Comparison of ENCODE assay signal across 11 cellular contexts in the genomic region with DNA sequence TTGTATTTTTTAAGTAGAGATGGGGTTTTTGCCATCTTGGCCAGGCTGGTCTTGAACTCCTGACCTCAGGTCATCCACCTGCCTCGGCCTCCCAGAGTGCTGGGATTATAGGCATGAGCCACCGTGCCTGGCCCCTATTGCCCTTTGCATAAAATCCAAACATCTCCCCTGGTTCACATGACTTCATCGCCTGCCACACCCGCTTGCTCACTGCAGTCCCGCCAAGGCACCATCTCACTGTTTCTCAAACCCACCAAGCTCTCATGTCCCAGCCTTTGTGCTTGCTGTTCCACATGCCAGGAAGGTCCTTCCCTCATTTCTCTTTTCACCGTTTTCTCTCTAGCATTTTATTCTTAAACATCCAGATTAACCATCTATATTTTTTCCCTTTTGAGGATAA. TPM values are rescaled to one million over a fixed set of nuclear protein-coding genes. Genes with fewer than 3 reads are reported as not detected.
DNase-seq lines count a peak whose midpoint lies in the region; ATAC-seq and TF ChIP-seq lines count a peak whose summit lies in the region.
"Had no signal": no experiment of that assay in that cellular context is flagged by ENCODE, and none has a peak within 500 bp of the region (broad histone marks: within the 10 kb centered on the region; RNA-seq: fewer than 3 reads in every experiment).

No MANE protein-coding gene starts in this region.

- TF ChIP-seq POLR2A in GM18505 (IDR thresholded peaks at IDR 0.05; ENCODE audit: borderline replicate concordance, extremely low read depth, insufficient read depth, insufficient read length), result no peak

- no peaks in the 10 kb centered on the region for H3K9me3 ChIP-seq in SJCRH30 (replicated peaks)

- peaks cover 6 to 24% of the 10 kb centered on the region in 2 donors for H3K36me3 Mint-ChIP-seq in activated T-cell treated with anti-CD3 and anti-CD28 coated beads, Interleukin-2, amount 50 U/mL, for 72 hours (ENCODE audit: insufficient read depth in 2 of 2)

- H3K4me3 ChIP-seq in SJCRH30, result no peak overlapping the region

- peaks cover 21% of the 10 kb centered on the region for H3K4me1 ChIP-seq in foreskin keratinocyte
- H3K4me1 ChIP-seq in SJCRH30, result peaks cover 18% of the 10 kb centered on the region

- no peaks in the 10 kb centered on the region for H3K9me3 Mint-ChIP-seq in activated T-cell treated with anti-CD3 and anti-CD28 coated beads, Interleukin-2, amount 50 U/mL, for 72 hours

- no peak for ATAC-seq in activated T-cell treated with anti-CD3 and anti-CD28 coated beads, Interleukin-2, amount 50 U/mL, for 72 hours (replicated peaks in 1 of 2)
- ATAC-seq in foreskin keratinocyte, result no peak
- ATAC-seq in GM18505 (IDR thresholded peaks at IDR 0.05; ENCODE audit: unreplicated experiment), result no peak

- TF ChIP-seq CTCF in foreskin keratinocyte (conservative IDR thresholded peaks at IDR 0.05), result no peak

- peaks cover 85% of the 10 kb centered on the region for H3K4me1 Mint-ChIP-seq in activated T-cell treated with anti-CD3 and anti-CD28 coated beads, Interleukin-2, amount 50 U/mL, for 72 hours (ENCODE audit: low read depth)

- DNase-seq in A172 (ENCODE audit: low spot score) (peak; percentile 58), ELR (ENCODE audit: low read depth) (peak; percentile 66), foreskin keratinocyte (no peak), H4 (ENCODE audit: low spot score) (no peak), SJCRH30 (no peak), T1000 (lab: John Stamatoyannopoulos, UW) (no peak)
- no peak for DNase-seq in activated T-cell treated with anti-CD3 and anti-CD28 coated beads, Interleukin-2, amount 50 U/mL, for 72 hours
- DNase-seq: C1 segment of cervical spinal cord, NCI-H2081 treated with DMSO at 0.1 percent for 48 hours had no signal

- H3K4me3 Mint-ChIP-seq in activated T-cell treated with anti-CD3 and anti-CD28 coated beads, Interleukin-2, amount 50 U/mL, for 72 hours, result peak overlapping the region; percentile 81 to 89

- peak overlapping the region; percentile 95 for H3K27ac Mint-ChIP-seq in activated T-cell treated with anti-CD3 and anti-CD28 coated beads, Interleukin-2, amount 50 U/mL, for 72 hours

- H3K27ac ChIP-seq in foreskin keratinocyte, result peak overlapping the region; percentile 81
- no peak overlapping the region for H3K27ac ChIP-seq in SJCRH30
- H3K27ac ChIP-seq: VCaP had no signal

- H3K36me3 ChIP-seq in SJCRH30, result no peaks in the 10 kb centered on the region

- H3K27me3 ChIP-seq in foreskin keratinocyte (no peaks in the 10 kb centered on the region), SJCRH30 (no peaks in the 10 kb centered on the region)

- H3K27me3 Mint-ChIP-seq in activated T-cell treated with anti-CD3 and anti-CD28 coated beads, Interleukin-2, amount 50 U/mL, for 72 hours (ENCODE audit: low read depth), result no peaks in the 10 kb centered on the region

RNA-seq across cellular contexts. Expression of gene RHOF, which starts 9.7 kb away (rescaled TPM):
- 1.8 and 2.7 TPM in 2 replicates for total RNA-seq in A172 (2014; rRNA removed; shearing (Covaris generic))
- 100 to 1,000 TPM; 154 to 165 TPM for total RNA-seq in activated T-cell treated with anti-CD3 and anti-CD28 coated beads, Interleukin-2, amount 50 U/mL, for 72 hours
- 5.0 and 5.5 TPM in 2 replicates for total RNA-seq in foreskin keratinocyte
- polyA plus RNA-seq in foreskin keratinocyte, result 4.8 and 6.0 TPM in 2 replicates
- 0.99 and 3.3 TPM in 2 replicates for total RNA-seq in H4 (2014; rRNA removed; shearing (Covaris generic))
- 2.8 and 5.2 TPM in 2 replicates for total RNA-seq in SJCRH30 (2014; rRNA removed; shearing (Covaris generic))

RNA-seq across cellular contexts. Expression of gene SETD1B, which starts 20.0 kb away (rescaled TPM):
- 1.9 and 2.4 TPM in 2 replicates for total RNA-seq in A172 (2014; rRNA removed; shearing (Covaris generic))
- 10 to 100 TPM; 20.3 to 21.2 TPM for total RNA-seq in activated T-cell treated with anti-CD3 and anti-CD28 coated beads, Interleukin-2, amount 50 U/mL, for 72 hours
- total RNA-seq in foreskin keratinocyte, result 5.5 and 6.1 TPM in 2 replicates
- polyA plus RNA-seq in foreskin keratinocyte, result 2.2 and 2.6 TPM in 2 replicates
- 1.2 and 2.1 TPM in 2 replicates for total RNA-seq in H4 (2014; rRNA removed; shearing (Covaris generic))
- 3.2 and 3.8 TPM in 2 replicates for total RNA-seq in SJCRH30 (2014; rRNA removed; shearing (Covaris generic))

Comparison
In these comparisons a context has a peak if more than half of its experiments do, and no peak if none do; other contexts are left out.
1. DNase-seq: peak in A172 (single experiment) and ELR (single experiment); none in activated T-cell treated with anti-CD3 and anti-CD28 coated beads, Interleukin-2, amount 50 U/mL, for 72 hours (0 of 2), foreskin keratinocyte (0 of 2), H4 (single experiment), SJCRH30 (0 of 2) and T1000 (single experiment).
2. RNA of gene RHOF, which starts 9.7 kb away (total RNA-seq): 154 to 165 TPM in activated T-cell treated with anti-CD3 and anti-CD28 coated beads, Interleukin-2, amount 50 U/mL, for 72 hours; 2.8 to 5.2 TPM in SJCRH30, 5.0 to 5.5 TPM in foreskin keratinocyte, 1.8 to 2.7 TPM in A172 and 0.99 to 3.3 TPM in H4; every median in the first group is over 10 times any median in the second.